Comparison of ENCODE assay signal across 16 cellular contexts in the genomic region with DNA sequence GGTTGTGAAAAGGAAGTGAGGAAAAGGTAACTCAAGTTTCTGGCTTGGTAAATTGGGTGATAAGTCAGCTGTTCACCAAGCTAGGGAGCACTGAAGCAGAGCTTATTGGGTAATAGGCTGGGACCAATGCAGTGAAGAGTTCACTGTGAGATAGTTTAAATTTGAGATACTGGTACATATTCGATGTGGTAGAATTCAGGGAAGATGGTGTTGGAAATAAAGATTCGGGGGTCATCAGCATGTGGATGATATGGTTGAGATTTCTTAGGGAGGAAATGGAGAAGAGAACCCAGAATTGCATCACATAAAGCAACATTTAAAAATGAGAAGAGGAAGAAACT. TPM values are rescaled to one million over a fixed set of nuclear protein-coding genes. Genes with fewer than 3 reads are reported as not detected.
DNase-seq lines count a peak whose midpoint lies in the region; ATAC-seq and TF ChIP-seq lines count a peak whose summit lies in the region.
"Had no signal": no experiment of that assay in that cellular context is flagged by ENCODE, and none has a peak within 500 bp of the region (broad histone marks: within the 10 kb centered on the region; RNA-seq: fewer than 3 reads in every experiment).

No MANE protein-coding gene starts in this region.

- H3K27me3 Mint-ChIP-seq in CD8-positive, alpha-beta T cell (ENCODE audit: low read depth): no peaks in the 10 kb centered on the region

- peaks cover 6% of the 10 kb centered on the region for H3K9me3 Mint-ChIP-seq in CD8-positive, alpha-beta T cell
- H3K9me3 Mint-ChIP-seq: H9 had no signal

- CTCF ChIA-PET in CD8-positive, alpha-beta T cell (lab: Charles Lee): no interaction called here

- H3K27me3 ChIP-seq in DND-41 (ENCODE audit: insufficient read depth, low read length, poor library complexity) (no peaks in the 10 kb centered on the region), OCI-LY3 (ENCODE audit: low read depth, low read length) (no peaks in the 10 kb centered on the region), lower lobe of right lung (ENCODE audit: low read depth) (no peaks in the 10 kb centered on the region), upper lobe of right lung (no peaks in the 10 kb centered on the region)
- H3K27me3 ChIP-seq in CD8-positive, alpha-beta T cell (ENCODE audit: insufficient read depth, low read length): no peaks in the 10 kb centered on the region
- H3K27me3 ChIP-seq: BLaER1 had no signal

- no peaks in the 10 kb centered on the region for H3K4me1 Mint-ChIP-seq in CD8-positive, alpha-beta T cell (ENCODE audit: low read depth)
- H3K4me1 Mint-ChIP-seq: CD4-positive, CD25-positive, alpha-beta regulatory T cell; H9 had no signal

- POLR2A ChIA-PET in CD8-positive, alpha-beta T cell (lab: Charles Lee): no interaction called here

- no peak overlapping the region for H3K27ac Mint-ChIP-seq in CD8-positive, alpha-beta T cell
- H3K27ac Mint-ChIP-seq: CD4-positive, CD25-positive, alpha-beta regulatory T cell; H9 had no signal

- H2AFZ ChIP-seq in DND-41 (ENCODE audit: low read depth, low read length) (no peak overlapping the region), OCI-LY3 (ENCODE audit: low read depth, low read length) (peak overlapping the region; percentile 0; the same call in 1 of the 2 replicates)

- no peak for DNase-seq in DND-41
- no peak for DNase-seq in lower lobe of right lung
- DNase-seq in upper lobe of right lung: no peak
- no peak for DNase-seq in CD8-positive, alpha-beta T cell
- no peak for DNase-seq in H4 (ENCODE audit: low spot score)
- DNase-seq: 8988T; CD4-positive, CD25-positive, alpha-beta regulatory T cell; DMS153; DMS79; GF-D8; GOT3; H9 had no signal

- TF ChIP-seq CTCF in DND-41 (IDR thresholded peaks at IDR 0.05; ENCODE audit: borderline replicate concordance, extremely low read depth, low read length, poor library complexity, severe bottlenecking): no peak
- TF ChIP-seq CTCF in OCI-LY3 (IDR thresholded peaks at IDR 0.05; ENCODE audit: low read depth, low read length): no peak
- TF ChIP-seq CTCF in lower lobe of right lung (IDR thresholded peaks at IDR 0.05): no peak
- TF ChIP-seq CTCF in upper lobe of right lung (IDR thresholded peaks at IDR 0.05): no peak
- TF ChIP-seq CTCF in CD8-positive, alpha-beta T cell (IDR thresholded peaks at IDR 0.05): no peak

- H3K36me3 ChIP-seq in DND-41 (ENCODE audit: insufficient read depth, low read length) (peaks cover 67% of the 10 kb centered on the region), OCI-LY3 (replicated peaks; ENCODE audit: low read depth, low read length) (no peaks in the 10 kb centered on the region), lower lobe of right lung (no peaks in the 10 kb centered on the region), upper lobe of right lung (no peaks in the 10 kb centered on the region)
- no peaks in the 10 kb centered on the region for H3K36me3 ChIP-seq in CD8-positive, alpha-beta T cell (ENCODE audit: insufficient read depth, low read length)
- H3K36me3 ChIP-seq: BLaER1 had no signal

- no peak for ATAC-seq in DND-41 (ENCODE audit: insufficient read depth, low read depth)
- peak; percentile 39 to 60 for ATAC-seq in lower lobe of right lung
- peak; percentile 51 for ATAC-seq in upper lobe of right lung
- no peak for ATAC-seq in HG03025 (IDR thresholded peaks at IDR 0.05; ENCODE audit: low FRiP score, unreplicated experiment)
- ATAC-seq in CD8-positive, alpha-beta T cell: no peak

- H3K4me3 ChIP-seq in DND-41 (ENCODE audit: low read depth in 1 of 2, low read length in 2 of 2) (no peak overlapping the region), OCI-LY3 (ENCODE audit: low read length) (peak overlapping the region; percentile 26; the same call in 1 of the 2 replicates), lower lobe of right lung (no peak overlapping the region), upper lobe of right lung (no peak overlapping the region)
- no peak overlapping the region for H3K4me3 ChIP-seq in CD8-positive, alpha-beta T cell (ENCODE audit: low read depth, low read length)
- H3K4me3 ChIP-seq: BLaER1 had no signal

- no peaks in the 10 kb centered on the region for H3K36me3 Mint-ChIP-seq in CD8-positive, alpha-beta T cell
- H3K36me3 Mint-ChIP-seq: CD4-positive, CD25-positive, alpha-beta regulatory T cell had no signal

- no peak overlapping the region for H3K4me2 ChIP-seq in DND-41 (ENCODE audit: insufficient read depth, low read length)
- H3K4me2 ChIP-seq in OCI-LY3 (ENCODE audit: low read length): peak overlapping the region; percentile 51
- H3K4me2 ChIP-seq: BLaER1 had no signal

- H3K4me1 ChIP-seq in DND-41 (ENCODE audit: insufficient read depth, low read length) (peaks cover 61% of the 10 kb centered on the region), OCI-LY3 (ENCODE audit: low read length) (peaks cover 51% of the 10 kb centered on the region), lower lobe of right lung (no peaks in the 10 kb centered on the region), upper lobe of right lung (no peaks in the 10 kb centered on the region)
- H3K4me1 ChIP-seq in CD8-positive, alpha-beta T cell (ENCODE audit: insufficient read depth, low read length): no peaks in the 10 kb centered on the region

- H3K9ac ChIP-seq in DND-41 (ENCODE audit: low read depth, low read length) (no peak overlapping the region), OCI-LY3 (ENCODE audit: low read length) (no peak overlapping the region; the same call in 1 of the 2 replicates)
- H3K9ac ChIP-seq: BLaER1 had no signal

- H3K27ac ChIP-seq in DND-41 (ENCODE audit: low read length): peak overlapping the region; percentile 83
- peak overlapping the region; percentile 68 for H3K27ac ChIP-seq in OCI-LY3 (ENCODE audit: low read length)
- no peak overlapping the region for H3K27ac ChIP-seq in lower lobe of right lung
- no peak overlapping the region for H3K27ac ChIP-seq in upper lobe of right lung
- no peak overlapping the region for H3K27ac ChIP-seq in CD8-positive, alpha-beta T cell (ENCODE audit: low read depth, low read length)
- H3K27ac ChIP-seq: BLaER1 had no signal

- H3K9me3 ChIP-seq in DND-41 (ENCODE audit: insufficient read depth, low read length, severe bottlenecking) (peaks cover 32% of the 10 kb centered on the region), OCI-LY3 (ENCODE audit: insufficient read depth, low read length) (no peaks in the 10 kb centered on the region), lower lobe of right lung (peaks cover 3% of the 10 kb centered on the region), upper lobe of right lung (no peaks in the 10 kb centered on the region)
- no peaks in the 10 kb centered on the region for H3K9me3 ChIP-seq in CD8-positive, alpha-beta T cell (ENCODE audit: low read length)

- peaks cover 75% of the 10 kb centered on the region for H3K79me2 ChIP-seq in DND-41 (ENCODE audit: insufficient read depth, low read length)
- H3K79me2 ChIP-seq in OCI-LY3 (ENCODE audit: low read length): no peaks in the 10 kb centered on the region

- no peak overlapping the region for H3K4me3 Mint-ChIP-seq in CD8-positive, alpha-beta T cell
- H3K4me3 Mint-ChIP-seq: CD4-positive, CD25-positive, alpha-beta regulatory T cell; H9 had no signal

- intact Hi-C loops in lower lobe of right lung (cut with DNase I): no loop called here
- intact Hi-C loops in upper lobe of right lung (cut with DNase I): no loop called here
- intact Hi-C loops in CD8-positive, alpha-beta T cell (cut with DNase I, micrococcal nuclease): no loop called here

- H4K20me1 ChIP-seq in DND-41 (ENCODE audit: insufficient read depth, low read length) (no peaks in the 10 kb centered on the region), OCI-LY3 (ENCODE audit: insufficient read depth, low read length) (no peaks in the 10 kb centered on the region)
- H4K20me1 ChIP-seq: BLaER1 had no signal

RNA-seq across cellular contexts. Expression of a gene that starts 16.9 kb away (rescaled TPM):
- 85.4 TPM for total RNA-seq in lower lobe of right lung
- 79.1 TPM for total RNA-seq in upper lobe of right lung
- under 1 TPM; 0.81 to 0.86 TPM for total RNA-seq in CD8-positive, alpha-beta T cell
- 8.4 and 16.0 TPM in 2 replicates for total RNA-seq in H4 (2014; rRNA removed; shearing (Covaris generic))
- total RNA-seq: A673; CD4-positive, CD25-positive, alpha-beta regulatory T cell had no signal

Comparison
In these comparisons a context has a peak if more than half of its experiments do, and no peak if none do; other contexts are left out.
1. ATAC-seq: peak in lower lobe of right lung (2 of 2) and upper lobe of right lung (single experiment); none in DND-41 (single experiment), HG03025 (single experiment) and CD8-positive, alpha-beta T cell (single experiment).
2. H3K27ac ChIP-seq: peak in DND-41 (single experiment) and OCI-LY3 (single experiment); none in lower lobe of right lung (single experiment), upper lobe of right lung (single experiment) and CD8-positive, alpha-beta T cell (single experiment).